In genomic region chr10:26215923-26216576, GRCh38 we compare ENCODE assay signal across 9 cellular contexts. TPM values are rescaled to one million over a fixed set of nuclear protein-coding genes. Genes with fewer than 3 reads are reported as not detected.
DNase-seq lines count a peak whose midpoint lies in the region; ATAC-seq, FAIRE-seq and TF ChIP-seq lines count a peak whose summit lies in the region.
"Had no signal": no experiment of that assay in that cellular context is flagged by ENCODE, and none has a peak within 500 bp of the region (broad histone marks: within the 10 kb centered on the region; RNA-seq: fewer than 3 reads in every experiment).

No MANE protein-coding gene starts in this region.

- 1 to 3% methylated on average over 40 to 55 of the region's 57 CpGs for WGBS in body of pancreas, 2 donors

- ATAC-seq in body of pancreas (peak; percentile 64), HG02852 (IDR thresholded peaks at IDR 0.05; ENCODE audit: unreplicated experiment) (no peak)
- peak; percentile 41 to 71 for ATAC-seq in naive thymus-derived CD8-positive, alpha-beta T cell
- ATAC-seq: HCT116 had no signal

- no peaks in the 10 kb centered on the region for H3K36me3 ChIP-seq in body of pancreas (replicated peaks in 1 of 2; ENCODE audit: insufficient read depth in 1 of 2, low read depth in 2 of 2)

- intact Hi-C loops in body of pancreas (cut with DNase I), result no loop called here

- H3K4me1 ChIP-seq in body of pancreas, result peaks cover 37% of the 10 kb centered on the region

- H3K4me3 Mint-ChIP-seq in naive thymus-derived CD8-positive, alpha-beta T cell, result peak overlapping the region; percentile 65 to 86 (median 81)

- peaks cover 0 to 38% of the 10 kb centered on the region in 2 donors for H3K27me3 ChIP-seq in body of pancreas

- TF ChIP-seq POLR2A in body of pancreas (IDR thresholded peaks at IDR 0.05), result peak in 2 of 3 donors; percentile 14 to 37

- POLR2A ChIA-PET in naive thymus-derived CD8-positive, alpha-beta T cell (lab: Charles Lee), result no interaction called here

- H3K9me3 Mint-ChIP-seq in naive thymus-derived CD8-positive, alpha-beta T cell, result peaks cover 0 to 2% (median 0%) of the 10 kb centered on the region in 9 donors

- H3K4me3 ChIP-seq in body of pancreas, result no peak overlapping the region

- FAIRE-seq in HTR-8/SVneo (lab: Jason Lieb, UNC), result no peak

- H3K9me3 ChIP-seq in body of pancreas, result no peaks in the 10 kb centered on the region

- H3K27ac ChIP-seq in body of pancreas, result peak overlapping the region in 1 of 4 donors; percentile 6

- peak overlapping the region in 1 of 10 donors; percentile 59 for H3K27ac Mint-ChIP-seq in naive thymus-derived CD8-positive, alpha-beta T cell

- H3K27me3 Mint-ChIP-seq in naive thymus-derived CD8-positive, alpha-beta T cell, result peaks cover 31 to 84% (median 58%) of the 10 kb centered on the region in 5 donors

- peak; percentile 41 for DNase-seq in COLO829 (ENCODE audit: low spot score)
- DNase-seq in M059J (ENCODE audit: low read depth), result peak; percentile 1
- peak; percentile 37 to 64 (median 44) for DNase-seq in body of pancreas
- peak in 2 of 10 donors; percentile 23 to 24 for DNase-seq in naive thymus-derived CD8-positive, alpha-beta T cell
- no peak for DNase-seq in NOMO-1 treated with DMSO at 0.1 percent for 48 hours (lab: John Stamatoyannopoulos, UW; ENCODE audit: unreplicated experiment)
- DNase-seq in HPDE6-E6E7 (ENCODE audit: extremely low spot score), result no peak
- no peak for DNase-seq in HTR-8/SVneo (ENCODE audit: insufficient read length, low spot score)

- peaks cover 0 to 8% (median 2%) of the 10 kb centered on the region in 3 donors for H3K36me3 Mint-ChIP-seq in naive thymus-derived CD8-positive, alpha-beta T cell

- H3K4me1 Mint-ChIP-seq in naive thymus-derived CD8-positive, alpha-beta T cell, result peaks cover 11 to 55% (median 37%) of the 10 kb centered on the region in 4 donors

- no peak for TF ChIP-seq CTCF in body of pancreas (IDR thresholded peaks at IDR 0.05)

RNA-seq across cellular contexts. Expression of gene GAD2, which starts 0.5 kb away (rescaled TPM):
- total RNA-seq in M059J (2014; rRNA removed; shearing (Covaris generic)), result not detected in 2 replicates
- 10 to 100 TPM in 1 of 2 donors, 1 to 10 TPM in 1; 4.3 to 11.7 TPM for total RNA-seq in body of pancreas
- total RNA-seq in naive thymus-derived CD8-positive, alpha-beta T cell, result not detected
- not detected for polyA plus RNA-seq in naive thymus-derived CD8-positive, alpha-beta T cell

Comparison
In these comparisons a context has a peak if more than half of its experiments do, and no peak if none do; other contexts are left out.
1. DNase-seq: peak in COLO829 (single experiment), M059J (single experiment) and body of pancreas (4 of 4); none in NOMO-1 treated with DMSO at 0.1 percent for 48 hours (single experiment), HPDE6-E6E7 (single experiment) and HTR-8/SVneo (single experiment).